In genomic region chr2:64839844-64840243, GRCh38 we compare ENCODE assay signal across 8 cellular contexts.
DNase-seq lines count a peak whose midpoint lies in the region; ATAC-seq, FAIRE-seq and TF ChIP-seq lines count a peak whose summit lies in the region.

No MANE protein-coding gene starts in this region.

- H3K9ac ChIP-seq in GM12878 (ENCODE audit: control insufficient read depth, insufficient read depth, low read length): no peak overlapping the region

- RAD21 ChIA-PET in GM12878 (lab: Charles Lee; ENCODE audit: unreplicated experiment): interaction anchor here (1.0 to 2.0 kb wide), 5 partner anchors 11 to 233 kb away, joined by 3 to 10 read pairs (median 6); no protein-coding TSS in a partner anchor

- TF ChIP-seq RAD21 in GM12878 (IDR thresholded peaks at IDR 0.05; ENCODE audit: insufficient read depth, low read depth, low read length): no peak

- SMC1A ChIA-PET in GM12878 (lab: Charles Lee; ENCODE audit: uncharacterized antibody, unreplicated experiment): interaction anchor here (0.6 to 3.9 kb wide), 8 partner anchors 8 to 249 kb away, joined by 3 to 21 read pairs (median 4); no protein-coding TSS in a partner anchor

- intact Hi-C loops in GM12878 (cut with micrococcal nuclease; ENCODE audit: unreplicated experiment) (no loop called here), thyroid gland (cut with DNase I) (no loop called here)

- in situ Hi-C loops in GM12878 (cut with MboI): loop anchor here (10.0 kb wide), 1 partner anchor 195 kb away; no protein-coding TSS in a partner anchor

- H3K9me3 ChIP-seq in GM12878 (replicated peaks; ENCODE audit: control insufficient read depth, insufficient read depth, low read length) (no peaks in the 10 kb centered on the region), thyroid gland (no peaks in the 10 kb centered on the region)

- H3K4me2 ChIP-seq in GM12878 (ENCODE audit: control insufficient read depth, insufficient read depth): 0 out of 2 replicates have a peak overlapping the region, but pooled peaks have one; percentile 9

- ATAC-seq in GM19452 (IDR thresholded peaks at IDR 0.05; ENCODE audit: unreplicated experiment) (peak; percentile 89), HG03442 (IDR thresholded peaks at IDR 0.05; ENCODE audit: unreplicated experiment) (peak; percentile 91), GM12878 (peak; percentile 90)

- POLR2A ChIA-PET in GM12878 (lab: Charles Lee): interaction anchor here (1.1 to 1.6 kb wide), 5 partner anchors 9 to 91 kb away, joined by 3 to 4 read pairs (median 3); no protein-coding TSS in a partner anchor

- TF ChIP-seq CTCF in GM12878 (IDR thresholded peaks at IDR 0.05 in 2 of 3, conservative IDR thresholded peaks at IDR 0.05 in 1 of 3; ENCODE audit: control insufficient read depth in 2 of 3, extremely low read depth in 1 of 3, insufficient read depth in 1 of 3, low read depth in 3 of 3, low read length in 3 of 3): no peak
- TF ChIP-seq CTCF in thyroid gland (IDR thresholded peaks at IDR 0.05): no peak

- CTCF ChIA-PET in GM12878 (lab: Yijun Ruan, JAX): interaction anchor here (0.6 to 2.9 kb wide), 10 partner anchors 8 to 263 kb away, joined by 3 to 18 read pairs (median 3); no protein-coding TSS in a partner anchor

- TF ChIP-seq POLR2A in GM12878 (IDR thresholded peaks at IDR 0.05; ENCODE audit: low read depth, low read length): peak; percentile 68
- no peak for TF ChIP-seq POLR2A in thyroid gland (IDR thresholded peaks at IDR 0.05)

- WGBS in GM12878 (ENCODE audit: insufficient coverage, insufficient replicate concordance, low lambda C conversion rate, missing lambda C conversion rate): 12% methylated on average over 6 of the region's 6 CpGs
- WGBS in thyroid gland, 2 donors: 47 to 59% methylated on average over 6 of the region's 6 CpGs

- H3K27ac ChIP-seq in GM12878 (ENCODE audit: control insufficient read depth, insufficient read depth) (peak overlapping the region; percentile 45), thyroid gland (peak overlapping the region; percentile 18 to 70 (median 68))

- H3K36me3 ChIP-seq in GM12878 (ENCODE audit: control insufficient read depth in 2 of 2, insufficient read depth in 2 of 2, low read length in 1 of 2): no peaks in the 10 kb centered on the region
- H3K36me3 ChIP-seq in thyroid gland: no peaks in the 10 kb centered on the region

- no peak for TF ChIP-seq EP300 in GM12878 (IDR thresholded peaks at IDR 0.05; ENCODE audit: borderline replicate concordance in 1 of 2, control insufficient read depth in 1 of 2, low read depth in 2 of 2, low read length in 2 of 2)

- BruUV-seq in GM12878 (replicated peaks; lab: Mats Ljungman, UMichigan): no TSS peak

- H2AFZ ChIP-seq in GM12878 (ENCODE audit: control insufficient read depth, low read depth, low read length): peak overlapping the region; percentile 71

- no peak overlapping the region for H3K4me3 ChIP-seq in GM12878
- H3K4me3 ChIP-seq in thyroid gland (replicated peaks in 1 of 3): no peak overlapping the region

- H3K4me1 ChIP-seq in GM12878 (ENCODE audit: control insufficient read depth, insufficient read depth, low read length) (peaks cover 24% of the 10 kb centered on the region), thyroid gland (peaks cover 6 to 29% of the 10 kb centered on the region in 2 donors)

- peak; percentile 92 for FAIRE-seq in GM12878 (lab: Jason Lieb, UNC)

- H4K20me1 ChIP-seq in GM12878 (ENCODE audit: control insufficient read depth, insufficient read depth): no peaks in the 10 kb centered on the region

- no peaks in the 10 kb centered on the region for H3K79me2 ChIP-seq in GM12878 (ENCODE audit: control insufficient read depth, insufficient read depth, low read length)

- DNase-seq in EH (ENCODE audit: low read depth): peak; percentile 45
- no peak for DNase-seq in GM12878 (ENCODE audit: low read depth, low spot score)
- peak; percentile 26 to 52 for DNase-seq in thyroid gland
- no peak for DNase-seq in OCI-M2 (lab: John Stamatoyannopoulos, UW; ENCODE audit: unreplicated experiment)
- no peak for DNase-seq in DMS 273 treated with DMSO at 0.1 percent for 48 hours (lab: John Stamatoyannopoulos, UW)
- DNase-seq in iPS-NIHi11 (ENCODE audit: low spot score): no peak

- H3K27me3 ChIP-seq in GM12878 (replicated peaks in 1 of 2; ENCODE audit: control insufficient read depth in 2 of 2, insufficient read depth in 2 of 2, low read length in 1 of 2) (no peaks in the 10 kb centered on the region), thyroid gland (no peaks in the 10 kb centered on the region)

TF ChIP-seq in GM12878, 131 proteins besides CTCF, POLR2A, EP300 and RAD21 (continues in another document):
- TF ChIP-seq MTA3 (IDR thresholded peaks at IDR 0.05; ENCODE audit: borderline replicate concordance, low read length): 0 out of 2 replicates have a peak, but pooled peaks have one; percentile 31
- TF ChIP-seq TCF12 (IDR thresholded peaks at IDR 0.05; ENCODE audit: low read depth, low read length): 0 out of 2 replicates have a peak, but pooled peaks have one; percentile 27
- TF ChIP-seq POLR2AphosphoS5 (IDR thresholded peaks at IDR 0.05; ENCODE audit: low read length): peak; percentile 51; the same call in 1 of the 2 replicates
- TF ChIP-seq ZNF687 (IDR thresholded peaks at IDR 0.05): 0 out of 2 replicates have a peak, but pooled peaks have one; percentile 35
- TF ChIP-seq USF1 (IDR thresholded peaks at IDR 0.05; ENCODE audit: borderline replicate concordance, extremely low read length, insufficient read depth, low read depth, low read length): peak; percentile 83
- no peak for TF ChIP-seq E2F8 (IDR thresholded peaks at IDR 0.05; ENCODE audit: low read depth, partially characterized antibody)
- peak; percentile 60; the same call in 1 of the 2 replicates for TF ChIP-seq CREM (IDR thresholded peaks at IDR 0.05; ENCODE audit: low read depth)
- TF ChIP-seq RCOR1 (conservative IDR thresholded peaks at IDR 0.05; ENCODE audit: low read depth, low read length): no peak
- TF ChIP-seq BCL3 (IDR thresholded peaks at IDR 0.05; ENCODE audit: borderline replicate concordance, insufficient read depth, low read depth, low read length, poor library complexity, severe bottlenecking): no peak

Comparison
In these comparisons a context has a peak if more than half of its experiments do, and no peak if none do; other contexts are left out.
1. DNase-seq: peak in EH (single experiment) and thyroid gland (2 of 2); none in GM12878 (single experiment), OCI-M2 (single experiment), DMS 273 treated with DMSO at 0.1 percent for 48 hours (single experiment) and iPS-NIHi11 (single experiment).
2. Peak in every context shown above with its lines, with median percentiles within 50 percentile points of each other: ATAC-seq.